In genomic region chr5:132776077-132776931, GRCh38 we compare ENCODE assay signal across 8 cellular contexts. TPM values are rescaled to one million over a fixed set of nuclear protein-coding genes. Genes with fewer than 3 reads are reported as not detected.
A peak's percentile ranks its signal among the peaks of the same experiment; 100 is the strongest.
DNase-seq lines count a peak whose midpoint lies in the region; ATAC-seq and TF ChIP-seq lines count a peak whose summit lies in the region.

No MANE protein-coding gene starts in this region.

- peak overlapping the region; percentile 59 for H3K27ac ChIP-seq in WERI-Rb-1

- TF ChIP-seq CTCF in WERI-Rb-1 (IDR thresholded peaks at IDR 0.05; ENCODE audit: low read depth, low read length) (no peak), fibroblast of pulmonary artery (IDR thresholded peaks at IDR 0.05; ENCODE audit: low read length, missing control alignments) (no peak), natural killer cell (IDR thresholded peaks at IDR 0.05) (no peak)

- H3K9me3 ChIP-seq in WERI-Rb-1 (ENCODE audit: severe bottlenecking), result no peaks in the 10 kb centered on the region

- no peaks in the 10 kb centered on the region for H3K9me3 Mint-ChIP-seq in activated naive CD4-positive, alpha-beta T cell treated with anti-CD3 and anti-CD28 coated beads, Interleukin-2, amount 50 U/mL, for 24 hours
- no peaks in the 10 kb centered on the region for H3K9me3 Mint-ChIP-seq in natural killer cell

- peak overlapping the region; percentile 35 for H3K27ac Mint-ChIP-seq in activated naive CD4-positive, alpha-beta T cell treated with anti-CD3 and anti-CD28 coated beads, Interleukin-2, amount 50 U/mL, for 24 hours
- no peak overlapping the region for H3K27ac Mint-ChIP-seq in natural killer cell

- H3K36me3 ChIP-seq in WERI-Rb-1, result no peaks in the 10 kb centered on the region

- intact Hi-C loops in natural killer cell (cut with micrococcal nuclease), result no loop called here

- H3K36me3 Mint-ChIP-seq in activated naive CD4-positive, alpha-beta T cell treated with anti-CD3 and anti-CD28 coated beads, Interleukin-2, amount 50 U/mL, for 24 hours, result peaks cover 1% of the 10 kb centered on the region
- H3K36me3 Mint-ChIP-seq in natural killer cell, result no peaks in the 10 kb centered on the region

- peak overlapping the region; percentile 65 for H3K4me3 Mint-ChIP-seq in activated naive CD4-positive, alpha-beta T cell treated with anti-CD3 and anti-CD28 coated beads, Interleukin-2, amount 50 U/mL, for 24 hours
- H3K4me3 Mint-ChIP-seq in natural killer cell, result peak overlapping the region; percentile 65

- no peak for DNase-seq in activated naive CD4-positive, alpha-beta T cell treated with Interleukin-2 at 50 U/mL for 16 hours
- DNase-seq in WERI-Rb-1 (peak; percentile 66), fibroblast of pulmonary artery (ENCODE audit: low read depth) (no peak), natural killer cell (no peak), Kasumi-1 (lab: John Stamatoyannopoulos, UW) (no peak)

- peaks cover 21% of the 10 kb centered on the region for H3K27me3 Mint-ChIP-seq in activated naive CD4-positive, alpha-beta T cell treated with anti-CD3 and anti-CD28 coated beads, Interleukin-2, amount 50 U/mL, for 24 hours
- peaks cover 29 to 33% of the 10 kb centered on the region in 2 donors for H3K27me3 Mint-ChIP-seq in natural killer cell (ENCODE audit: low read depth in 2 of 2)

- H3K27me3 ChIP-seq in WERI-Rb-1 (ENCODE audit: insufficient read depth, low read depth, severe bottlenecking), result no peaks in the 10 kb centered on the region

- ATAC-seq in HG03175 (IDR thresholded peaks at IDR 0.05; ENCODE audit: unreplicated experiment) (peak; percentile 22), natural killer cell (peak in 1 of 3 donors; percentile 14), HG03095 (IDR thresholded peaks at IDR 0.05; ENCODE audit: unreplicated experiment) (no peak)

- peaks cover 24% of the 10 kb centered on the region for H3K4me1 Mint-ChIP-seq in activated naive CD4-positive, alpha-beta T cell treated with anti-CD3 and anti-CD28 coated beads, Interleukin-2, amount 50 U/mL, for 24 hours
- H3K4me1 Mint-ChIP-seq in natural killer cell, result peaks cover 7 to 8% of the 10 kb centered on the region in 2 donors

- H3K4me3 ChIP-seq in WERI-Rb-1 (ENCODE audit: low read depth, low read length) (peak overlapping the region; percentile 76), fibroblast of pulmonary artery (replicated peaks; ENCODE audit: low read depth, low read length) (peak overlapping the region; percentile 72)

RNA-seq across cellular contexts. Expression of gene SEPTIN8, which starts 0.7 kb away (rescaled TPM):
- total RNA-seq in natural killer cell, result 10 to 100 TPM in 1 of 3 donors, 1 to 10 TPM in 2; 5.2 to 17.0 (median 9.4) TPM

RNA-seq across cellular contexts. Expression of gene CCNI2, which starts 29.1 kb away (rescaled TPM):
- total RNA-seq in natural killer cell, result 1 to 10 TPM in 1 of 3 donors, under 1 TPM in 1, not detected in 1; 0.23 to 1.5 TPM

RNA-seq across cellular contexts. Expression of gene SOWAHA, which starts 36.8 kb away (rescaled TPM):
- not detected for total RNA-seq in natural killer cell

RNA-seq across cellular contexts. Expression of gene KIF3A, which starts 39.0 kb away (rescaled TPM):
- total RNA-seq in natural killer cell, result 10 to 100 TPM; 13.6 to 19.2 (median 18.6) TPM

RNA-seq across cellular contexts. Expression of gene SHROOM1, which starts 54.1 kb away (rescaled TPM):
- 1 to 10 TPM in 1 of 3 donors, under 1 TPM in 2; 0.82 to 3.5 (median 0.85) TPM for total RNA-seq in natural killer cell
